ENCODE assay signal across 8 cellular contexts in the genomic region with DNA sequence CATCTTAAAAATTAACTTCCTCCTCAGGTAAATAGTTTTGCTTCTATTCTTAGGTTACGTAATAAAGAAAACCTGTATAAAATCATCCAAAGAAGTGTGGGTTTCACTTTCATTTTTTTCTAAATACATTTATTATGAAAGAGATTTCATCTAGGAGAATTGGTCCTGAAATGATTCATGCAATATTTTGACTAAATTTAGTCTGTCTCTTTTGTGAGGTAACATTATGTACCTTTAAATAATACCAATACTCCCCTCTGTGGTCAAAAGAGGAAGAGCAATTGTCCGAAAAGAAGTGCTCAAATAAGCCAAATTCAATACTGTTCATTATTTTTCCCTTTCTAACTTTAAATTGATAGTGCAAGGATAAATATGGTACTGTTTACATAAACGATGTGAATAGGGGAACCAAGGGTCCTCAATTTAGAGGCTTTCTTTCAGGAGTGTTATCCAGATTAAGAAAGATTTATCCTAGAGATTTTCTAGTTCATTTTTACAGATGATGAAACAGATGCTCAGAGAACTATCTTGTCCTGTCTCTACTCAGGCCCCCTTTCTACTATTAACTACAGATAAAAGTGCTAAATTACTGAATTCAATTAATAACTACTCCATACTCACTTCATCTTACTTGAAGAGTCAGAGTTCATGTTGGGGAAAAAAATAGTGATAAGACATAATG. TPM values are rescaled to one million over a fixed set of nuclear protein-coding genes. Genes with fewer than 3 reads are reported as not detected.
DNase-seq lines count a peak whose midpoint lies in the region; ATAC-seq, FAIRE-seq and TF ChIP-seq lines count a peak whose summit lies in the region.

No MANE protein-coding gene starts in this region.

- in situ Hi-C loops in GM13976 (cut with MboI; ENCODE audit: low sequenced_read_pairs, unreplicated experiment): loop anchor here (25.0 kb wide), 2 partner anchors 414 to 564 kb away; no protein-coding TSS in a partner anchor

- no peaks in the 10 kb centered on the region for H4K20me1 ChIP-seq in fibroblast of lung (ENCODE audit: control insufficient read depth, extremely low read depth, insufficient read depth, low read length)

- H3K27me3 ChIP-seq in fibroblast of lung (ENCODE audit: control insufficient read depth, insufficient read depth, low read length) (no peaks in the 10 kb centered on the region), pancreas (no peaks in the 10 kb centered on the region)

- 20 to 24% methylated on average over 3 of the region's 3 CpGs for WGBS in pancreas, 2 donors

- no peak overlapping the region for H3K4me2 ChIP-seq in fibroblast of lung (ENCODE audit: extremely low read depth, insufficient read depth, low read length)

- H3K9me3 ChIP-seq in fibroblast of lung (ENCODE audit: control insufficient read depth, insufficient read depth, low read depth, low read length): no peaks in the 10 kb centered on the region
- H3K9me3 ChIP-seq in pancreas: no peaks in the 10 kb centered on the region

- H3K36me3 ChIP-seq in fibroblast of lung (ENCODE audit: control insufficient read depth, insufficient read depth, low read length): no peaks in the 10 kb centered on the region
- no peaks in the 10 kb centered on the region for H3K36me3 ChIP-seq in pancreas

- DNase-seq in AG10803 (ENCODE audit: low read depth) (peak; percentile 44), GM13976 (ENCODE audit: low spot score) (peak; percentile 27), RWPE1 (ENCODE audit: low spot score) (peak; percentile 21), fibroblast of lung (ENCODE audit: low read depth in 2 of 2) (peak in 1 of 2 donors; percentile 64), pancreas (no peak), activated gamma-delta T cell (lab: John Stamatoyannopoulos, UW) (no peak), HuH-7.5 (ENCODE audit: low spot score) (no peak)

- H3K4me3 ChIP-seq in AG10803 (ENCODE audit: low read length) (no peak overlapping the region), fibroblast of lung (replicated peaks in 1 of 4; ENCODE audit: control extremely low read depth in 1 of 4, insufficient read depth in 1 of 4, low read depth in 3 of 4, low read length in 4 of 4) (no peak overlapping the region), pancreas (no peak overlapping the region)

- H3K27ac ChIP-seq in RWPE1 (no peak overlapping the region), fibroblast of lung (ENCODE audit: insufficient read depth, low read length) (no peak overlapping the region), pancreas (no peak overlapping the region)

- H3K4me1 ChIP-seq in fibroblast of lung (ENCODE audit: control insufficient read depth, extremely low read depth, insufficient read depth, low read length) (no peaks in the 10 kb centered on the region), pancreas (no peaks in the 10 kb centered on the region)

- TF ChIP-seq CTCF in AG10803 (conservative IDR thresholded peaks at IDR 0.05; ENCODE audit: low read length) (peak; percentile 72), GM13976 (IDR thresholded peaks at IDR 0.05; ENCODE audit: borderline replicate concordance, control extremely low read depth, extremely low read depth, insufficient read depth, missing control alignments) (peak; percentile 40), RWPE1 (conservative IDR thresholded peaks at IDR 0.05; ENCODE audit: low read depth) (peak; percentile 78), fibroblast of lung (conservative IDR thresholded peaks at IDR 0.05 in 1 of 2, IDR thresholded peaks at IDR 0.05 in 1 of 2; ENCODE audit: low read depth in 1 of 2, low read length in 2 of 2) (peak; percentile 49 to 69), pancreas (IDR thresholded peaks at IDR 0.05) (peak; percentile 5 to 46 (median 30))

- no peak overlapping the region for H2AFZ ChIP-seq in fibroblast of lung (ENCODE audit: low read length)

- intact Hi-C loops in pancreas (cut with DNase I): loop anchor here in 1 of 3 donors (10.0 kb wide), 1 partner anchor 202 kb away; no protein-coding TSS in a partner anchor

- FAIRE-seq in pancreas (lab: Jason Lieb, UNC): peak; percentile 83

- H3K9ac ChIP-seq in fibroblast of lung (ENCODE audit: insufficient read depth, low read length): no peak overlapping the region

- peak; percentile 71 for ATAC-seq in HG03432 (IDR thresholded peaks at IDR 0.05; ENCODE audit: unreplicated experiment)
- ATAC-seq in pancreas: peak in 3 of 4 donors; percentile 74 to 79 (median 77)

- CTCF ChIA-PET in RWPE1 (lab: Yijun Ruan, JAX): no interaction called here

- no peaks in the 10 kb centered on the region for H3K79me2 ChIP-seq in fibroblast of lung (ENCODE audit: control insufficient read depth, insufficient read depth, low read length)

- POLR2A ChIA-PET in RWPE1 (lab: Yijun Ruan, JAX; ENCODE audit: low non-redundant PET): no interaction called here

RNA-seq across cellular contexts. Expression of gene CYP39A1, which starts 26.2 kb away (rescaled TPM):
- total RNA-seq in fibroblast of lung: 3.6 and 3.8 TPM in 2 replicates
- 0.24 and 0.49 TPM in 2 replicates for polyA plus RNA-seq in fibroblast of lung
- polyA plus RNA-seq in fibroblast of lung (2012): 0.26 and 0.39 TPM in 2 replicates
- not detected in 2 replicates for polyA minus RNA-seq in fibroblast of lung (ENCODE audit: low replicate concordance)
- 1 to 10 TPM; 1.3 to 7.8 (median 3.4) TPM for total RNA-seq in pancreas
- 1 to 10 TPM; 3.0 to 7.3 TPM for polyA plus RNA-seq in pancreas

RNA-seq across cellular contexts. Expression of gene SLC25A27, which starts 26.4 kb away (rescaled TPM):
- total RNA-seq in fibroblast of lung (12.6 and 18.7 TPM in 2 replicates), pancreas (10 to 100 TPM in 3 of 6 donors, 1 to 10 TPM in 3; 3.3 to 15.4 (median 8.9) TPM)
- polyA plus RNA-seq in fibroblast of lung (2.7 and 5.2 TPM in 2 replicates), pancreas (10 to 100 TPM; 39.0 to 63.2 TPM)
- polyA plus RNA-seq in fibroblast of lung (2012): 1.2 and 3.1 TPM in 2 replicates
- 0.24 TPM in 1 of 2 replicates, not detected in the other for polyA minus RNA-seq in fibroblast of lung (ENCODE audit: low replicate concordance)

Comparison
In these comparisons a context has a peak if more than half of its experiments do, and no peak if none do; other contexts are left out.
1. DNase-seq: peak in AG10803 (single experiment), GM13976 (single experiment) and RWPE1 (single experiment); none in pancreas (0 of 6), activated gamma-delta T cell (single experiment) and HuH-7.5 (single experiment).
2. Peak in every context shown above with its lines, with median percentiles within 50 percentile points of each other: CTCF ChIP-seq.